Comparison of ENCODE assay signal across 16 cellular contexts in the genomic region with DNA sequence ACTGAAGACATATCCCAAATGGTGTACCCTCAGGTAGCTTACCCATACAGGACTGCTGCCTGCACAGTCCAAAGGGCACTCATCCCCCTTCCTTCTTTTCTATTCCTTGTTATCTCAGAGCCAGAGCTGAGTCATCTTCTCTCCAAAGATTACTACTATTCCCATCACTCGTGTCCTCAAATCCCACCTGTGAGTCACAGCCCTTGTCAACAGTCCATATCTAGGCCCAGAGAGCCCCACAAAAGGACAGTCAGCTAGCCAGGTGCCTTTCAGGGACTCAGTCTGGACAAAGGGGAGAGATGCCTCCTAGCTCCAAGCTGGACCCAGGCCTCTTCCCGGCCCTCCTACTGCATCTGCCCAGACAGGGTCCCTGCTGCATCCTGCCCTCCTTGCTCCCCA. TPM values are rescaled to one million over a fixed set of nuclear protein-coding genes. Genes with fewer than 3 reads are reported as not detected.
DNase-seq lines count a peak whose midpoint lies in the region; ATAC-seq, FAIRE-seq and TF ChIP-seq lines count a peak whose summit lies in the region.
"Had no signal": no experiment of that assay in that cellular context is flagged by ENCODE, and none has a peak within 500 bp of the region (broad histone marks: within the 10 kb centered on the region; RNA-seq: fewer than 3 reads in every experiment).

No MANE protein-coding gene starts in this region.

- H3K4me3 ChIP-seq in fibroblast of pulmonary artery (replicated peaks; ENCODE audit: low read depth, low read length) = no peak overlapping the region
- H3K4me3 ChIP-seq: coronary artery, skin epidermis, thyroid gland had no signal

- peak; percentile 63 for FAIRE-seq in RCC 7860 (lab: Jason Lieb, UNC)
- FAIRE-seq: D721Med had no signal

- ATAC-seq in HG03432 (IDR thresholded peaks at IDR 0.05; ENCODE audit: unreplicated experiment) = no peak

- TF ChIP-seq CTCF in fibroblast of pulmonary artery (IDR thresholded peaks at IDR 0.05; ENCODE audit: low read length, missing control alignments) = no peak

- peak; percentile 52 for DNase-seq in NCI-H82 (lab: John Stamatoyannopoulos, UW)
- no peak for DNase-seq in NCI-H82 treated with DMSO at 0.1 percent for 48 hours (lab: John Stamatoyannopoulos, UW; ENCODE audit: unreplicated experiment)
- peak; percentile 71 for DNase-seq in RCC 7860 (ENCODE audit: low spot score)
- peak; percentile 11 for DNase-seq in fibroblast of pulmonary artery (ENCODE audit: low read depth)
- DNase-seq in renal cortical epithelial cell (ENCODE audit: low read depth) = peak; percentile 42
- DNase-seq in NCI-H510A (lab: John Stamatoyannopoulos, UW) = no peak
- DNase-seq in NCI-H1694 (lab: John Stamatoyannopoulos, UW) = no peak
- DNase-seq: activated CD4-positive, alpha-beta memory T cell treated with anti-CD3 and anti-CD28 coated beads for 36 hours; activated naive CD4-positive, alpha-beta T cell; NCI-H2171; thyroid gland had no signal

RNA-seq across cellular contexts. Expression of gene PARP16, which starts 11.0 kb away (rescaled TPM):
- 1.7 and 4.0 TPM in 2 replicates for total RNA-seq in renal cortical epithelial cell

RNA-seq across cellular contexts. Expression of gene RNU5A-1, which starts 20.1 kb away (rescaled TPM):
- not detected in 2 replicates for total RNA-seq in renal cortical epithelial cell
- total RNA-seq: activated CD4-positive, alpha-beta memory T cell treated with anti-CD3 and anti-CD28 coated beads for 36 hours; fibroblast of lung; thyroid gland had no signal

RNA-seq across cellular contexts. Expression of gene RNU5B-1, which starts 28.8 kb away (rescaled TPM):
- not detected in 2 replicates for total RNA-seq in renal cortical epithelial cell
- total RNA-seq: activated CD4-positive, alpha-beta memory T cell treated with anti-CD3 and anti-CD28 coated beads for 36 hours; fibroblast of lung; thyroid gland had no signal

Comparison
In these comparisons a context has a peak if more than half of its experiments do, and no peak if none do; other contexts are left out.
1. DNase-seq: peak in NCI-H82 (single experiment), RCC 7860 (single experiment), fibroblast of pulmonary artery (single experiment) and renal cortical epithelial cell (single experiment); none in NCI-H82 treated with DMSO at 0.1 percent for 48 hours (single experiment), NCI-H510A (single experiment) and NCI-H1694 (single experiment).